Comparison of ENCODE assay signal across 1 cellular context in the genomic region with DNA sequence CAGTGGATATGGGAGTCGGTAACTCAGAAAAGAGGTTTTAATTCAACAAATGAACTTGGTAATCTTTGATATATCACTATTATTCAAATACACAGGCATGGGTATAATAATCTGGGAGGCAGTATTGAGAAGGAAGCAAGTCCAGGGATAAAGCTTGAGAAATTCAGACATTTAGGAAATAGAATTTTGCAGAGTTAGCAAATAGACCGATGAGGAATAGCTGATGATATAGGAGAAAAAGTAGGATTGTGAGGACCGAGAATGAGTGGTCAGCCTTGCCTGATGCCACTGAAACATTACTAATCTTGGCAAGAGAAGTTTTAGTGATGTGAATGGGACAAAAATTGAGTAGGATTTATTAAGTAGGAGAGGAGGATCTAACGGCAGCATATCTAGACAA.
TF ChIP-seq lines count a peak whose summit lies in the region.

No MANE protein-coding gene starts in this region.

TF ChIP-seq in A549, 52 proteins besides CTCF, POLR2A, EP300 and RAD21 (continued from another document):
- TF ChIP-seq, protein P1, sequence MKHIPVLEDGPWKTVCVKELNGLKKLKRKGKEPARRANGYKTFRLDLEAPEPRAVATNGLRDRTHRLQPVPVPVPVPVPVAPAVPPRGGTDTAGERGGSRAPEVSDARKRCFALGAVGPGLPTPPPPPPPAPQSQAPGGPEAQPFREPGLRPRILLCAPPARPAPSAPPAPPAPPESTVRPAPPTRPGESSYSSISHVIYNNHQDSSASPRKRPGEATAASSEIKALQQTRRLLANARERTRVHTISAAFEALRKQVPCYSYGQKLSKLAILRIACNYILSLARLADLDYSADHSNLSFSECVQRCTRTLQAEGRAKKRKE (CRISPR knock-in tag; IDR thresholded peaks at IDR 0.05; ENCODE audit: low read depth): no peak
- TF ChIP-seq BHLHE40 (IDR thresholded peaks at IDR 0.05; ENCODE audit: low read depth, low read length): no peak
